1 cellular context compared by ENCODE assay signal in genomic region chr10:11457336-11457735, GRCh38.
TF ChIP-seq lines count a peak whose summit lies in the region.

No MANE protein-coding gene starts in this region.

TF ChIP-seq in H1, 55 proteins besides CTCF, POLR2A, EP300 and RAD21:
- TF ChIP-seq POLR2AphosphoS5 (IDR thresholded peaks at IDR 0.05; ENCODE audit: low read depth, low read length) (0 out of 2 replicates have a peak, but pooled peaks have one; percentile 6), EGR1 (IDR thresholded peaks at IDR 0.05; ENCODE audit: borderline replicate concordance, low read depth, low read length) (no peak)
